Comparison of ENCODE assay signal across 8 cellular contexts in the genomic region with DNA sequence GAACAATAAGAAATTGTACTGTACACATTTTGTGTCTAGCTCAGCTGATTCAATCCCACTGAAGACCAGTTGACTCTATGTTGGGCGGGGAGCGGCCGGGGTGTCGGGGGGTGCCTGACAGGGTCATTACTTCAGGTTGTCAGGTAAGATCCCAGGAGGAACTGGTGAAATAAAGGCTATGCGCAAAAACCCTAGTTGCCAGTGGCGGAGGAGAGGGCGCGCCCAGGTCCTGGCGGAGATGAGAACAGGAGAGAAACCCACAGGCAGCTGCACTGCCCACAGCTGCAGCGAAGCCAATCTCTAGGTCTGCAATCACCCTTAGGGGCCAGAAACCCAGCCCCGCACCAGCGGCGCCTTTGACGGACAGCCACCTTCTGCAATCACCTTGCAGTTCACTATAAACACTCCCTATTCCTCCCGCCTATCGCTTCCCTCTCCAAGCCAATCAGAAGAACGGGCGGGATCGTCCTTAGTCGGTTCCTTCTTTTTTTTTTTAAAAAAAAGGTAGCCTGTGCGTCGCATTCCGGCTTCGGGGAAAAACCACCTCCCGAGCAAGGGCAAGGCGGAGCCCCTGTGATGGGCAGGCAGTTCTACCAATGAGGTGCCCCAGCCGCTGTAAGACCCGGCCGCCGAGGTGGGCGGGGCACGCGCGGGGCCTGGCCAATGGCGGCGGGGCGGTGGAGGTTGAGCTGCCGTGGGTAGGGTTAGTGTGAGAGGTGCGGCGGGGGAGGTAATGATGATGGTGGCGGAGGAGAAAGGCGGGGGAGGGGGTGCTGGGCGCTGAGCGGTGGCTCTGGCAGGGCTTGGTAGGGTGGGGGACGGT. TPM values are rescaled to one million over a fixed set of nuclear protein-coding genes. Genes with fewer than 3 reads are reported as not detected.
DNase-seq lines count a peak whose midpoint lies in the region; ATAC-seq and TF ChIP-seq lines count a peak whose summit lies in the region.

TSS of gene EHBP1 (plus strand) at position 707 of the 823 bp plus-strand sequence. CDS start 1,479 bp downstream, outside the sequence.

- peak in 1 of 4 donors; percentile 15 for TF ChIP-seq EP300 in upper lobe of left lung (IDR thresholded peaks at IDR 0.05)

- H3K27ac ChIP-seq in heart right ventricle (peak within 1 kb of the TSS; percentile 49 to 94 (median 87)), upper lobe of left lung (peak within 1 kb of the TSS; percentile 88 to 96 (median 92))

- in situ Hi-C loops in GM13977 (cut with MboI; ENCODE audit: low pct_unique_long_range_greater_than_20kb, low sequenced_read_pairs, unreplicated experiment): no loop called here

- H3K4me3 ChIP-seq in heart right ventricle (peak within 1 kb of the TSS; percentile 71 to 91 (median 84)), upper lobe of left lung (peak within 1 kb of the TSS; percentile 84 to 97 (median 96))

- TF ChIP-seq POLR2A in upper lobe of left lung (IDR thresholded peaks at IDR 0.05): peak in 2 of 4 donors; percentile 86 to 91

- H3K4me3 Mint-ChIP-seq in T-helper 1 cell treated with Interleukin-12 subunit alpha and Interleukin-12 subunit beta and Interleukin-4 antibody, amounts not matched to agents 30 μg/mL and 1 μg/mL, for 36 hours: peak within 1 kb of the TSS; percentile 86

- peaks cover 10% of the 10 kb centered on the region for H3K36me3 Mint-ChIP-seq in T-helper 1 cell treated with Interleukin-12 subunit alpha and Interleukin-12 subunit beta and Interleukin-4 antibody, amounts not matched to agents 30 μg/mL and 1 μg/mL, for 36 hours (ENCODE audit: low read depth)

- peak within 1 kb of the TSS; percentile 82 for H3K27ac Mint-ChIP-seq in T-helper 1 cell treated with Interleukin-12 subunit alpha and Interleukin-12 subunit beta and Interleukin-4 antibody, amounts not matched to agents 30 μg/mL and 1 μg/mL, for 36 hours

- peaks cover 0 to 16% (median 0%) of the 10 kb centered on the region in 9 donors for H3K36me3 ChIP-seq in heart right ventricle
- no peaks in the 10 kb centered on the region for H3K36me3 ChIP-seq in upper lobe of left lung

- H3K27me3 ChIP-seq in heart right ventricle (no peaks in the 10 kb centered on the region), upper lobe of left lung (no peaks in the 10 kb centered on the region)

- TF ChIP-seq CTCF in GM13977 (IDR thresholded peaks at IDR 0.05; ENCODE audit: extremely low read depth, insufficient read depth, missing control alignments): no peak
- TF ChIP-seq CTCF in heart right ventricle (IDR thresholded peaks at IDR 0.05): no peak
- TF ChIP-seq CTCF in upper lobe of left lung (IDR thresholded peaks at IDR 0.05): peak in 2 of 6 experiments; percentile 13 to 18

- DNase-seq in GM13977 (ENCODE audit: low spot score) (peak; percentile 98), NCI-H1694 (lab: John Stamatoyannopoulos, UW) (peak; percentile 100), amniotic stem cell (lab: John Stamatoyannopoulos, UW) (peak; percentile 98), heart right ventricle (peak; percentile 99), posterior cingulate gyrus (peak; percentile 97 to 100 (median 99)), upper lobe of left lung (peak; percentile 99 to 100)

- WGBS in heart right ventricle, 2 donors: 1% methylated on average over 45 of the region's 45 CpGs
- 0 to 1% methylated on average over 27 to 37 of the region's 45 CpGs for WGBS in upper lobe of left lung, 2 donors

- peaks cover 26% of the 10 kb centered on the region for H3K4me1 Mint-ChIP-seq in T-helper 1 cell treated with Interleukin-12 subunit alpha and Interleukin-12 subunit beta and Interleukin-4 antibody, amounts not matched to agents 30 μg/mL and 1 μg/mL, for 36 hours (ENCODE audit: low read depth)

- ATAC-seq in HG02884 (IDR thresholded peaks at IDR 0.05; ENCODE audit: unreplicated experiment) (peak; percentile 95), heart right ventricle (peak; percentile 99 to 100 (median 99)), upper lobe of left lung (ENCODE audit: low FRiP score in 2 of 2) (peak; percentile 99 to 100)

- intact Hi-C loops in heart right ventricle (cut with DNase I): loop anchor here in 6 of 10 donors (1.0 to 10.0 kb wide), 10 partner anchors 67 to 248 kb away; partner anchors contain the start of gene TMEM17 (in 3 of the 6)
- intact Hi-C loops in posterior cingulate gyrus (cut with DNase I): loop anchor here (5.0 kb wide), 1 partner anchor 243 kb away; no protein-coding TSS in a partner anchor

- H3K9me3 Mint-ChIP-seq in T-helper 1 cell treated with Interleukin-12 subunit alpha and Interleukin-12 subunit beta and Interleukin-4 antibody, amounts not matched to agents 30 μg/mL and 1 μg/mL, for 36 hours: peaks cover 6% of the 10 kb centered on the region

- no peaks in the 10 kb centered on the region for H3K9me3 ChIP-seq in heart right ventricle
- H3K9me3 ChIP-seq in upper lobe of left lung: no peaks in the 10 kb centered on the region

- H3K4me1 ChIP-seq in heart right ventricle (peaks cover 0 to 43% (median 29%) of the 10 kb centered on the region in 9 donors), upper lobe of left lung (peaks cover 14 to 28% (median 24%) of the 10 kb centered on the region in 4 donors)

- peaks cover 26% of the 10 kb centered on the region for H3K27me3 Mint-ChIP-seq in T-helper 1 cell treated with Interleukin-12 subunit alpha and Interleukin-12 subunit beta and Interleukin-4 antibody, amounts not matched to agents 30 μg/mL and 1 μg/mL, for 36 hours (ENCODE audit: low read depth)

RNA-seq across cellular contexts. Expression of gene EHBP1, which starts in this region (rescaled TPM):
- total RNA-seq in heart right ventricle: 10 to 100 TPM; 15.1 to 26.1 (median 20.3) TPM
- 1 to 10 TPM; 7.8 to 9.5 TPM for polyA plus RNA-seq in heart right ventricle
- total RNA-seq in upper lobe of left lung: 10 to 100 TPM; 36.2 to 78.5 (median 43.2) TPM

Comparison
In these comparisons a context has a peak if more than half of its experiments do, and no peak if none do; other contexts are left out.
1. Peak in every context shown above with its lines: DNase-seq, ATAC-seq, H3K4me3 ChIP-seq and H3K27ac ChIP-seq.